Comparison of ENCODE assay signal across 8 cellular contexts in genomic region chr5:179550511-179551342, GRCh38. TPM values are rescaled to one million over a fixed set of nuclear protein-coding genes. Genes with fewer than 3 reads are reported as not detected.
DNase-seq lines count a peak whose midpoint lies in the region; ATAC-seq, FAIRE-seq and TF ChIP-seq lines count a peak whose summit lies in the region.

A gene with protein sequence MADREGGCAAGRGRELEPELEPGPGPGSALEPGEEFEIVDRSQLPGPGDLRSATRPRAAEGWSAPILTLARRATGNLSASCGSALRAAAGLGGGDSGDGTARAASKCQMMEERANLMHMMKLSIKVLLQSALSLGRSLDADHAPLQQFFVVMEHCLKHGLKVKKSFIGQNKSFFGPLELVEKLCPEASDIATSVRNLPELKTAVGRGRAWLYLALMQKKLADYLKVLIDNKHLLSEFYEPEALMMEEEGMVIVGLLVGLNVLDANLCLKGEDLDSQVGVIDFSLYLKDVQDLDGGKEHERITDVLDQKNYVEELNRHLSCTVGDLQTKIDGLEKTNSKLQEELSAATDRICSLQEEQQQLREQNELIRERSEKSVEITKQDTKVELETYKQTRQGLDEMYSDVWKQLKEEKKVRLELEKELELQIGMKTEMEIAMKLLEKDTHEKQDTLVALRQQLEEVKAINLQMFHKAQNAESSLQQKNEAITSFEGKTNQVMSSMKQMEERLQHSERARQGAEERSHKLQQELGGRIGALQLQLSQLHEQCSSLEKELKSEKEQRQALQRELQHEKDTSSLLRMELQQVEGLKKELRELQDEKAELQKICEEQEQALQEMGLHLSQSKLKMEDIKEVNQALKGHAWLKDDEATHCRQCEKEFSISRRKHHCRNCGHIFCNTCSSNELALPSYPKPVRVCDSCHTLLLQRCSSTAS (plus strand): TSS chr5:179550554. CDS start chr5:179550570, 16 bp downstream.

- DNase-seq in DMS 273 treated with DMSO at 0.1 percent for 48 hours (lab: John Stamatoyannopoulos, UW) (peak; percentile 38), HTR-8/SVneo (ENCODE audit: insufficient read length, low spot score) (peak; percentile 82), RPMI7951 (ENCODE audit: low read depth) (peak; percentile 70), fibroblast of the aortic adventitia (ENCODE audit: low read depth) (peak; percentile 73)
- DNase-seq in activated T-helper 2 cell treated with anti-CD3 and anti-CD28 coated beads, Interferon-gamma antibody, Interleukin-2, Interleukin-4, amounts not matched to agents 10 μg/mL and 5 μg/mL and 100 μg/mL, durations not matched to agents 14 hours and 24 hours and 36 hours (ENCODE audit: low spot score) = peak; percentile 82
- DNase-seq in stimulated activated naive CD8-positive, alpha-beta T cell treated with anti-CD3 and anti-CD28 coated beads, Interleukin-15, amount 100 ng/mL, for 72 hours = peak; percentile 82 to 83

- peaks cover 22% of the 10 kb centered on the region for H3K4me1 Mint-ChIP-seq in activated T-helper 2 cell treated with anti-CD3 and anti-CD28 coated beads, Interferon-gamma antibody, Interleukin-2, Interleukin-4, amounts not matched to agents 10 μg/mL and 5 μg/mL and 100 μg/mL, durations not matched to agents 14 hours and 24 hours and 36 hours (ENCODE audit: low read depth)
- peaks cover 41% of the 10 kb centered on the region for H3K4me1 Mint-ChIP-seq in stimulated activated naive CD8-positive, alpha-beta T cell treated with anti-CD3 and anti-CD28 coated beads, Interleukin-15, amount 100 ng/mL, for 72 hours

- H3K27me3 ChIP-seq in neural cell (ENCODE audit: insufficient read depth, low read depth, low read length) = no peaks in the 10 kb centered on the region

- H3K4me2 ChIP-seq in neural cell (ENCODE audit: low read length) = peak within 1 kb of the TSS; percentile 78

- H3K36me3 Mint-ChIP-seq in activated T-helper 2 cell treated with anti-CD3 and anti-CD28 coated beads, Interferon-gamma antibody, Interleukin-2, Interleukin-4, amounts not matched to agents 10 μg/mL and 5 μg/mL and 100 μg/mL, durations not matched to agents 14 hours and 24 hours and 36 hours (ENCODE audit: low read depth) = peaks cover 16% of the 10 kb centered on the region

- peak; percentile 70 for ATAC-seq in GM21367 (IDR thresholded peaks at IDR 0.05; ENCODE audit: unreplicated experiment)
- peak; percentile 92 for ATAC-seq in stimulated activated naive CD8-positive, alpha-beta T cell treated with anti-CD3 and anti-CD28 coated beads, Interleukin-15, amount 100 ng/mL, for 72 hours

- H3K27me3 Mint-ChIP-seq in activated T-helper 2 cell treated with anti-CD3 and anti-CD28 coated beads, Interferon-gamma antibody, Interleukin-2, Interleukin-4, amounts not matched to agents 10 μg/mL and 5 μg/mL and 100 μg/mL, durations not matched to agents 14 hours and 24 hours and 36 hours (ENCODE audit: low read depth) = no peaks in the 10 kb centered on the region
- H3K27me3 Mint-ChIP-seq in stimulated activated naive CD8-positive, alpha-beta T cell treated with anti-CD3 and anti-CD28 coated beads, Interleukin-15, amount 100 ng/mL, for 72 hours = no peaks in the 10 kb centered on the region

- H3K4me3 ChIP-seq in fibroblast of the aortic adventitia (ENCODE audit: low read depth, low read length) (peak within 1 kb of the TSS; percentile 84), neural cell (ENCODE audit: low read length) (peak within 1 kb of the TSS; percentile 98)

- peak within 1 kb of the TSS; percentile 21 for H2AFZ ChIP-seq in neural cell (ENCODE audit: low read depth, low read length)

- FAIRE-seq in HTR-8/SVneo (lab: Jason Lieb, UNC) = no peak

- no peak for TF ChIP-seq CTCF in fibroblast of the aortic adventitia (IDR thresholded peaks at IDR 0.05; ENCODE audit: insufficient read depth, low read length)
- TF ChIP-seq CTCF in neural cell (IDR thresholded peaks at IDR 0.05; ENCODE audit: poor library complexity, severe bottlenecking) = no peak

- no peaks in the 10 kb centered on the region for H3K36me3 ChIP-seq in neural cell (ENCODE audit: insufficient read depth, low read length)

- H3F3A ChIP-seq in neural cell (ENCODE audit: insufficient read depth, low read length, poor library complexity, severe bottlenecking) = no peaks in the 10 kb centered on the region

- H4K20me1 ChIP-seq in neural cell (ENCODE audit: insufficient read depth) = no peaks in the 10 kb centered on the region

- H3K9ac ChIP-seq in neural cell (ENCODE audit: low read length) = peak within 1 kb of the TSS; percentile 83

- no peaks in the 10 kb centered on the region for H3K9me2 ChIP-seq in neural cell (ENCODE audit: insufficient read depth, low read length)

- intact Hi-C loops in activated T-helper 2 cell treated with anti-CD3 and anti-CD28 coated beads, Interferon-gamma antibody, Interleukin-2, Interleukin-4, amounts not matched to agents 10 μg/mL and 5 μg/mL and 100 μg/mL, durations not matched to agents 14 hours and 24 hours and 36 hours (cut with micrococcal nuclease) = loop anchor here (1.0 to 10.0 kb wide), 8 partner anchors 9 to 944 kb away; partner anchors contain the start of genes CANX, CLK4, CNOT6 and HNRNPH1

- no peaks in the 10 kb centered on the region for H3K9me3 ChIP-seq in neural cell (ENCODE audit: low read length)

- H3K27ac ChIP-seq in neural cell (ENCODE audit: low read length) = peak within 1 kb of the TSS; percentile 72

- TF ChIP-seq RAD21 in neural cell (conservative IDR thresholded peaks at IDR 0.05) = no peak

- H3K4me3 Mint-ChIP-seq in activated T-helper 2 cell treated with anti-CD3 and anti-CD28 coated beads, Interferon-gamma antibody, Interleukin-2, Interleukin-4, amounts not matched to agents 10 μg/mL and 5 μg/mL and 100 μg/mL, durations not matched to agents 14 hours and 24 hours and 36 hours (ENCODE audit: low read depth) = peak within 1 kb of the TSS; percentile 98
- H3K4me3 Mint-ChIP-seq in stimulated activated naive CD8-positive, alpha-beta T cell treated with anti-CD3 and anti-CD28 coated beads, Interleukin-15, amount 100 ng/mL, for 72 hours = peak within 1 kb of the TSS; percentile 97 to 98

- H3K79me2 ChIP-seq in neural cell (replicated peaks; ENCODE audit: insufficient read depth, low read length) = peaks cover 32% of the 10 kb centered on the region

- TF ChIP-seq EP300 in neural cell (conservative IDR thresholded peaks at IDR 0.05; ENCODE audit: poor library complexity, severe bottlenecking) = peak; percentile 51

- peak within 1 kb of the TSS; percentile 100 for H3K27ac Mint-ChIP-seq in activated T-helper 2 cell treated with anti-CD3 and anti-CD28 coated beads, Interferon-gamma antibody, Interleukin-2, Interleukin-4, amounts not matched to agents 10 μg/mL and 5 μg/mL and 100 μg/mL, durations not matched to agents 14 hours and 24 hours and 36 hours
- peak within 1 kb of the TSS; percentile 99 to 100 for H3K27ac Mint-ChIP-seq in stimulated activated naive CD8-positive, alpha-beta T cell treated with anti-CD3 and anti-CD28 coated beads, Interleukin-15, amount 100 ng/mL, for 72 hours

- H3K9me3 Mint-ChIP-seq in activated T-helper 2 cell treated with anti-CD3 and anti-CD28 coated beads, Interferon-gamma antibody, Interleukin-2, Interleukin-4, amounts not matched to agents 10 μg/mL and 5 μg/mL and 100 μg/mL, durations not matched to agents 14 hours and 24 hours and 36 hours = no peaks in the 10 kb centered on the region
- H3K9me3 Mint-ChIP-seq in stimulated activated naive CD8-positive, alpha-beta T cell treated with anti-CD3 and anti-CD28 coated beads, Interleukin-15, amount 100 ng/mL, for 72 hours = no peaks in the 10 kb centered on the region

TF ChIP-seq in neural cell, 6 proteins besides CTCF, POLR2A, EP300 and RAD21:
- TF ChIP-seq REST (IDR thresholded peaks at IDR 0.05; ENCODE audit: borderline replicate concordance) (peak; percentile 14), SMC3 (conservative IDR thresholded peaks at IDR 0.05; ENCODE audit: poor library complexity) (peak; percentile 16), POLR2AphosphoS5 (IDR thresholded peaks at IDR 0.05) (peak; percentile 83), EZH2 (IDR thresholded peaks at IDR 0.05; ENCODE audit: borderline replicate concordance, insufficient read depth, low read length, poor library complexity, severe bottlenecking) (no peak), MXI1 (conservative IDR thresholded peaks at IDR 0.05; ENCODE audit: poor library complexity, severe bottlenecking) (peak; percentile 78), TAF1 (IDR thresholded peaks at IDR 0.05; ENCODE audit: low read depth) (peak; percentile 51)

RNA-seq across cellular contexts. Expression of the gene that starts here (rescaled TPM):
- 21.0 and 24.5 TPM in 2 replicates for total RNA-seq in RPMI7951 (2014; rRNA removed; shearing (Covaris generic))
- total RNA-seq in activated T-helper 2 cell treated with anti-CD3 and anti-CD28 coated beads, Interferon-gamma antibody, Interleukin-2, Interleukin-4, amounts not matched to agents 10 μg/mL and 5 μg/mL and 100 μg/mL, durations not matched to agents 14 hours and 24 hours and 36 hours = 40.2 and 42.0 TPM in 2 replicates
- total RNA-seq in fibroblast of the aortic adventitia (ENCODE audit: low replicate concordance) = 53.0 and 143 TPM in 2 replicates
- 31.3 and 36.2 TPM in 2 replicates for polyA plus RNA-seq in neural cell
- 47.7 and 49.2 TPM in 2 replicates for polyA minus RNA-seq in neural cell

Comparison
In these comparisons a context has a peak if more than half of its experiments do, and no peak if none do; other contexts are left out.
1. Peak in every context shown above with its lines: DNase-seq, ATAC-seq, H3K4me3 ChIP-seq and H3K27ac ChIP-seq.